ENCODE assay signal across 8 cellular contexts in the genomic region with DNA sequence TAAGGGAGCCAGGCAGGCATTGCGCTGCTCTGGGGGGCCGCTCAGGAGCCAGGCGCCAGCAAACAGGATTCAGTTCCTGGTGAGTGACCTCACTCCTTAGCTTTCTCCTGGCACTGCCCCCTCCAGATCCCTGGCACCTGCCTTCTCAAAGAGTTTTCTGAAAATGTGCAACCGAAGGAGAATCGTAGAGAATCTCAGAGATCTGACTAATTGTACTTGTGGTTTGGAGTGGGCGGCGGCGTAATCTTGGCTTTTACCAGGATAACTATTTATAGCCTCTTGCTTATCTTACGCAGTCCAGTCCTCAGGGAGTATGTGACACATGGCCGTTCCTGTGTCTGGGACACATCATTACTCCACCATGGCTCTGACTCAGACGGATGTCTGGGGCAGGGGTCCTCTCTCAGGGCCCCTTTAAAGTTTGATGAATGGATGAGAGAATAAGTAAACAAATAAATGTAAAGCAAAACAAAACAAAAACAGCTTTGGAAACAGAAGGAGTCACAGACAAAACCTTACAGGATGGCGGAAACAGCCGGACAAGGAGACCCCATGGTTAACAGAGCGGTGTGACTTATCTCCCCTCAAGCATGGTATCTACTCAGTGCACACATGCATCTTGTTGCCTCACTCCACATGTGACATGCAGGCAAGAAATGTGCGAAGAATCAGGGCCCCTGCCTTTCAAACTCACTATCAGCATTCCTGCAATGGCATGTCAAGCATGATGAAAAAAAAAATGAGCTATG.
DNase-seq lines count a peak whose midpoint lies in the region; ATAC-seq and TF ChIP-seq lines count a peak whose summit lies in the region.

No MANE protein-coding gene starts in this region.

- peak overlapping the region; percentile 81 for H3K27ac Mint-ChIP-seq in activated T-helper 2 cell treated with anti-CD3 and anti-CD28 coated beads, Interferon-gamma antibody, Interleukin-2, Interleukin-4, amounts not matched to agents 10 μg/mL and 5 μg/mL and 100 μg/mL, durations not matched to agents 14 hours and 24 hours and 36 hours

- ATAC-seq in HG03565 (IDR thresholded peaks at IDR 0.05; ENCODE audit: unreplicated experiment): peak; percentile 43
- ATAC-seq in upper lobe of right lung: peak; percentile 73
- no peak for ATAC-seq in GM19035 (IDR thresholded peaks at IDR 0.05; ENCODE audit: unreplicated experiment)

- H3K36me3 ChIP-seq in BLaER1 (no peaks in the 10 kb centered on the region), upper lobe of right lung (no peaks in the 10 kb centered on the region)

- no peaks in the 10 kb centered on the region for H3K27me3 Mint-ChIP-seq in activated T-helper 2 cell treated with anti-CD3 and anti-CD28 coated beads, Interferon-gamma antibody, Interleukin-2, Interleukin-4, amounts not matched to agents 10 μg/mL and 5 μg/mL and 100 μg/mL, durations not matched to agents 14 hours and 24 hours and 36 hours (ENCODE audit: low read depth)

- H3K4me3 ChIP-seq in BLaER1 (no peak overlapping the region), upper lobe of right lung (no peak overlapping the region)

- peaks cover 41% of the 10 kb centered on the region for H4K20me1 ChIP-seq in BLaER1

- no peak for TF ChIP-seq CTCF in upper lobe of right lung (IDR thresholded peaks at IDR 0.05)

- H3K9me3 ChIP-seq in BLaER1 (0 out of 2 replicates have a peak, but pooled peaks cover 8% of the 10 kb centered on the region), upper lobe of right lung (no peaks in the 10 kb centered on the region)

- H3K9ac ChIP-seq in BLaER1: peak overlapping the region; percentile 15; the same call in 1 of the 2 replicates

- no peak for DNase-seq in activated T-helper 2 cell treated with anti-CD3 and anti-CD28 coated beads, Interferon-gamma antibody, Interleukin-2, Interleukin-4, amounts not matched to agents 10 μg/mL and 5 μg/mL and 100 μg/mL, durations not matched to agents 14 hours and 24 hours and 36 hours (ENCODE audit: low spot score)
- DNase-seq in kidney tubule cell (ENCODE audit: low spot score) (peak; percentile 97), upper lobe of right lung (no peak), DMS53 treated with DMSO at 0.1 percent for 48 hours (lab: John Stamatoyannopoulos, UW; ENCODE audit: unreplicated experiment) (no peak), midbrain (lab: John Stamatoyannopoulos, UW) (no peak)

- peaks cover 84% of the 10 kb centered on the region for H3K4me1 ChIP-seq in BLaER1
- peaks cover 61% of the 10 kb centered on the region for H3K4me1 ChIP-seq in upper lobe of right lung

- H3K4me2 ChIP-seq in BLaER1: peak overlapping the region; percentile 84

- H3K27me3 ChIP-seq in BLaER1 (no peaks in the 10 kb centered on the region), upper lobe of right lung (no peaks in the 10 kb centered on the region)

- H3K4me1 Mint-ChIP-seq in activated T-helper 2 cell treated with anti-CD3 and anti-CD28 coated beads, Interferon-gamma antibody, Interleukin-2, Interleukin-4, amounts not matched to agents 10 μg/mL and 5 μg/mL and 100 μg/mL, durations not matched to agents 14 hours and 24 hours and 36 hours (ENCODE audit: low read depth): peaks cover 32% of the 10 kb centered on the region

- intact Hi-C loops in activated T-helper 2 cell treated with anti-CD3 and anti-CD28 coated beads, Interferon-gamma antibody, Interleukin-2, Interleukin-4, amounts not matched to agents 10 μg/mL and 5 μg/mL and 100 μg/mL, durations not matched to agents 14 hours and 24 hours and 36 hours (cut with micrococcal nuclease): loop anchor here (1.0 to 5.0 kb wide), 4 partner anchors 119 to 390 kb away; no protein-coding TSS in a partner anchor
- intact Hi-C loops in upper lobe of right lung (cut with DNase I): no loop called here

- peak overlapping the region; percentile 49; the same call in 1 of the 2 replicates for H3K27ac ChIP-seq in BLaER1
- peak overlapping the region; percentile 83 for H3K27ac ChIP-seq in upper lobe of right lung

- H3K4me3 Mint-ChIP-seq in activated T-helper 2 cell treated with anti-CD3 and anti-CD28 coated beads, Interferon-gamma antibody, Interleukin-2, Interleukin-4, amounts not matched to agents 10 μg/mL and 5 μg/mL and 100 μg/mL, durations not matched to agents 14 hours and 24 hours and 36 hours (ENCODE audit: low read depth): peak overlapping the region; percentile 20

- no peaks in the 10 kb centered on the region for H3K9me3 Mint-ChIP-seq in activated T-helper 2 cell treated with anti-CD3 and anti-CD28 coated beads, Interferon-gamma antibody, Interleukin-2, Interleukin-4, amounts not matched to agents 10 μg/mL and 5 μg/mL and 100 μg/mL, durations not matched to agents 14 hours and 24 hours and 36 hours

- no peaks in the 10 kb centered on the region for H3K36me3 Mint-ChIP-seq in activated T-helper 2 cell treated with anti-CD3 and anti-CD28 coated beads, Interferon-gamma antibody, Interleukin-2, Interleukin-4, amounts not matched to agents 10 μg/mL and 5 μg/mL and 100 μg/mL, durations not matched to agents 14 hours and 24 hours and 36 hours (ENCODE audit: low read depth)
